In the genomic region with DNA sequence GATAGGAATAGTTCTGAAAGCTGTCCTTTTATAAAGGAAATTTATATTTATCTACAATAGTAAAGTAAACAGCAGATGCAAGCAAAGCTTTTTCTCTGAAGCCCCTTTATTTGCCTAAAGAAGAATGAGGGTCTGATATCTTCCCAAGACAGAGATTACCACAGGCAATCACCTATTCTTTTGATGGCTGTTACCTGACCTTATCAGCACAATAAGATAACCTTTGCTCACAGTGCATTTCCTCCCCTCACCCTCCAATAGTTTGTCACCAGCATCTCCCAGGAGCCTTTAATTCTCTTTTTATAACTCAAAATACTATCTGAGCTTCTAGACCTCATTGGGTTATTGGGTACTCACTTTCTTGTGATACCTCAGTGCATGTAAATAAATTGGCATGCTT, we compare ENCODE assay signal across 40 cellular contexts. TPM values are rescaled to one million over a fixed set of nuclear protein-coding genes. Genes with fewer than 3 reads are reported as not detected.
"Had no signal": no experiment of that assay in that cellular context is flagged by ENCODE, and none has a peak within 500 bp of the region (broad histone marks: within the 10 kb centered on the region; RNA-seq: fewer than 3 reads in every experiment).

No MANE protein-coding gene starts in this region.

- H3K9ac ChIP-seq: KMS-11 had no signal

- H3K27me3 ChIP-seq: MG63 had no signal

- DNase-seq: Karpas-422, Kasumi-1, MG63, MM.1S, MV-4-11, NCI-H1048, NCI-H1092, NCI-H1092 treated with DMSO at 0.1 percent for 48 hours, NCI-H1105, NCI-H1105 treated with DMSO at 0.1 percent for 48 hours, NCI-H1417, NCI-H1417 treated with DMSO at 0.1 percent for 48 hours, NCI-H1436, NCI-H1436 treated with DMSO at 0.1 percent for 48 hours, NCI-H146, NCI-H1694, NCI-H1694 treated with DMSO at 0.1 percent for 48 hours, NCI-H187, NCI-H187 treated with DMSO at 0.1 percent for 48 hours, NCI-H1930, NCI-H2029, NCI-H2029 treated with DMSO at 0.1 percent for 48 hours, NCI-H2081, NCI-H2081 treated with DMSO at 0.1 percent for 48 hours, NCI-H2107, NCI-H2171, NCI-H2171 treated with DMSO at 0.1 percent for 48 hours, NCI-H2227 treated with DMSO at 0.1 percent for 48 hours, NCI-H226, NCI-H345, NCI-H446, NCI-H446 treated with DMSO at 0.1 percent for 48 hours, NCI-H510A, NCI-H510A treated with DMSO at 0.1 percent for 48 hours, NCI-H524 had no signal

- H3K4me3 ChIP-seq: MG63 had no signal

- H3K36me3 ChIP-seq: MG63 had no signal

RNA-seq across cellular contexts. Expression of a gene that starts 6.5 kb away (rescaled TPM):
- total RNA-seq: LHCN-M2, MCF 10A, NCI-H460 had no signal

RNA-seq across cellular contexts. Expression of a gene that starts 13.5 kb away (rescaled TPM):
- total RNA-seq: LHCN-M2, M059J, MCF 10A, NCI-H460 had no signal
